Comparison of ENCODE assay signal across 1 cellular context in the genomic region with DNA sequence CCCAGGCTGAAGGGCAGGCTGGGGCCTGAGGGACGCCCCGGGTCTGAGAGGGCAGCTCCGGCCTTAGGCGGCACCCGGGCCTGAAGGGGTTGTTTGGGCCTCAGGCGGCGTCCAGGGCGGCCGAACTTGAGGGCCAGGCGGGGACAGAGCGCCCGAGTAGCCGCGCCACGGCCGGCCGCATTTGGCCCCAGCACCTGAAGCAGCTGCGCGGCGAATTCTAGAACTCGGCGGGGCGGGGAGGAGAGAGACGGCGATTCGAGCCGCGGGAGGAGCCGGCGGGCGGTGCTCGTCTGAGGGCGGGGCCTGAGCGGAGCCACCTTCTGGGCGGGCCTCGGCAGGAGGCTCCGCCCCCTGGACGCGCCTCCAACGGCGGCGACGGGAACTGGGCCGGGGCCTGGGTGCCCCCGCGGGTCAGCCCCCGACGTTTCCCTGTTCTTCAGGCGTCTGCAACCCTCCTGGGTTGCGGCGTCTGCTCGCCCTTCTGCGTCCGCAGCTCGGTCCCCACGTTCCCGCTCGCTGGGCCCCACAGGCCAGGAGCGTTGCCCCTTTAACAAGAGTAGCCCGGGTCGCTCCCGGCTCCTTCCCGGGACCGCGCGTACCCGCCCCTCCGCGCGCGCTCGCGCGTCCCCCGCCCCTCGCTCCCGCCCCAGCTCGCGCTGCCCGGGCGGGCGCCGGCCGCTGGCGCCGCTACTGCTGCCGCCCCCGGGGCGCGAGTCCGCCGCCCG.
TF ChIP-seq lines count a peak whose summit lies in the region.

A gene with protein sequence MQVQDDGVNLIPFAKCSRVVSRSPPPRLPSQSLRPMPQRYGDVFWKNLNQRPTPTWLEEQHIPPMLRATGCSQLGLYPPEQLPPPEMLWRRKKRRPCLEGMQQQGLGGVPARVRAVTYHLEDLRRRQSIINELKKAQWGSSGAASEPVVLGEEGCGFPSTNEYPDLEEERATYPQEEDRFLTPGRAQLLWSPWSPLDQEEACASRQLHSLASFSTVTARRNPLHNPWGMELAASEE (minus strand): TSS at position 221 of the 725 bp plus-strand sequence. CDS start 3,085 bp downstream, outside the sequence.
A gene (plus strand): TSS at position 649 of the 725 bp plus-strand sequence. CDS start 2,297 bp downstream, outside the sequence.

TF ChIP-seq in HepG2, 621 proteins besides CTCF, POLR2A, EP300 and RAD21 (continued from another document):
- TF ChIP-seq, protein P1, sequence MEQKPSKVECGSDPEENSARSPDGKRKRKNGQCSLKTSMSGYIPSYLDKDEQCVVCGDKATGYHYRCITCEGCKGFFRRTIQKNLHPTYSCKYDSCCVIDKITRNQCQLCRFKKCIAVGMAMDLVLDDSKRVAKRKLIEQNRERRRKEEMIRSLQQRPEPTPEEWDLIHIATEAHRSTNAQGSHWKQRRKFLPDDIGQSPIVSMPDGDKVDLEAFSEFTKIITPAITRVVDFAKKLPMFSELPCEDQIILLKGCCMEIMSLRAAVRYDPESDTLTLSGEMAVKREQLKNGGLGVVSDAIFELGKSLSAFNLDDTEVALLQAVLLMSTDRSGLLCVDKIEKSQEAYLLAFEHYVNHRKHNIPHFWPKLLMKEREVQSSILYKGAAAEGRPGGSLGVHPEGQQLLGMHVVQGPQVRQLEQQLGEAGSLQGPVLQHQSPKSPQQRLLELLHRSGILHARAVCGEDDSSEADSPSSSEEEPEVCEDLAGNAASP (CRISPR knock-in tag; IDR thresholded peaks at IDR 0.05; ENCODE audit: borderline replicate concordance) = peak; percentile 19; the same call in 1 of the 2 replicates
- TF ChIP-seq, protein P2, sequence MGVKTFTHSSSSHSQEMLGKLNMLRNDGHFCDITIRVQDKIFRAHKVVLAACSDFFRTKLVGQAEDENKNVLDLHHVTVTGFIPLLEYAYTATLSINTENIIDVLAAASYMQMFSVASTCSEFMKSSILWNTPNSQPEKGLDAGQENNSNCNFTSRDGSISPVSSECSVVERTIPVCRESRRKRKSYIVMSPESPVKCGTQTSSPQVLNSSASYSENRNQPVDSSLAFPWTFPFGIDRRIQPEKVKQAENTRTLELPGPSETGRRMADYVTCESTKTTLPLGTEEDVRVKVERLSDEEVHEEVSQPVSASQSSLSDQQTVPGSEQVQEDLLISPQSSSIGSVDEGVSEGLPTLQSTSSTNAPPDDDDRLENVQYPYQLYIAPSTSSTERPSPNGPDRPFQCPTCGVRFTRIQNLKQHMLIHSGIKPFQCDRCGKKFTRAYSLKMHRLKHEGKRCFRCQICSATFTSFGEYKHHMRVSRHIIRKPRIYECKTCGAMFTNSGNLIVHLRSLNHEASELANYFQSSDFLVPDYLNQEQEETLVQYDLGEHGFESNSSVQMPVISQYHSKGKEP (CRISPR knock-in tag; IDR thresholded peaks at IDR 0.05) = no peak
- TF ChIP-seq ERF (CRISPR knock-in tag; IDR thresholded peaks at IDR 0.05) (peak; percentile 75), ZFP36 (IDR thresholded peaks at IDR 0.05; ENCODE audit: borderline replicate concordance, low read depth, low read length, partially characterized antibody) (no peak), SSRP1 (CRISPR knock-in tag; IDR thresholded peaks at IDR 0.05) (no peak), FOSL2 (CRISPR knock-in tag; IDR thresholded peaks at IDR 0.05) (no peak; the same call in 1 of the 2 replicates), ZNF317 (CRISPR knock-in tag; IDR thresholded peaks at IDR 0.05) (no peak), ZNF766 (CRISPR knock-in tag; IDR thresholded peaks at IDR 0.05; ENCODE audit: borderline replicate concordance) (no peak), NKX3-1 (CRISPR knock-in tag; IDR thresholded peaks at IDR 0.05) (no peak), ZSCAN22 (CRISPR knock-in tag; IDR thresholded peaks at IDR 0.05) (no peak), MED1 (CRISPR knock-in tag; IDR thresholded peaks at IDR 0.05) (peak; percentile 65; the same call in 1 of the 2 replicates), ZNF674 (CRISPR knock-in tag; IDR thresholded peaks at IDR 0.05; ENCODE audit: low read depth) (no peak), TARDBP (CRISPR knock-in tag; IDR thresholded peaks at IDR 0.05) (0 out of 2 replicates have a peak, but pooled peaks have one; percentile 27), ZNF251 (CRISPR knock-in tag; IDR thresholded peaks at IDR 0.05) (no peak)
- TF ChIP-seq, protein P3, sequence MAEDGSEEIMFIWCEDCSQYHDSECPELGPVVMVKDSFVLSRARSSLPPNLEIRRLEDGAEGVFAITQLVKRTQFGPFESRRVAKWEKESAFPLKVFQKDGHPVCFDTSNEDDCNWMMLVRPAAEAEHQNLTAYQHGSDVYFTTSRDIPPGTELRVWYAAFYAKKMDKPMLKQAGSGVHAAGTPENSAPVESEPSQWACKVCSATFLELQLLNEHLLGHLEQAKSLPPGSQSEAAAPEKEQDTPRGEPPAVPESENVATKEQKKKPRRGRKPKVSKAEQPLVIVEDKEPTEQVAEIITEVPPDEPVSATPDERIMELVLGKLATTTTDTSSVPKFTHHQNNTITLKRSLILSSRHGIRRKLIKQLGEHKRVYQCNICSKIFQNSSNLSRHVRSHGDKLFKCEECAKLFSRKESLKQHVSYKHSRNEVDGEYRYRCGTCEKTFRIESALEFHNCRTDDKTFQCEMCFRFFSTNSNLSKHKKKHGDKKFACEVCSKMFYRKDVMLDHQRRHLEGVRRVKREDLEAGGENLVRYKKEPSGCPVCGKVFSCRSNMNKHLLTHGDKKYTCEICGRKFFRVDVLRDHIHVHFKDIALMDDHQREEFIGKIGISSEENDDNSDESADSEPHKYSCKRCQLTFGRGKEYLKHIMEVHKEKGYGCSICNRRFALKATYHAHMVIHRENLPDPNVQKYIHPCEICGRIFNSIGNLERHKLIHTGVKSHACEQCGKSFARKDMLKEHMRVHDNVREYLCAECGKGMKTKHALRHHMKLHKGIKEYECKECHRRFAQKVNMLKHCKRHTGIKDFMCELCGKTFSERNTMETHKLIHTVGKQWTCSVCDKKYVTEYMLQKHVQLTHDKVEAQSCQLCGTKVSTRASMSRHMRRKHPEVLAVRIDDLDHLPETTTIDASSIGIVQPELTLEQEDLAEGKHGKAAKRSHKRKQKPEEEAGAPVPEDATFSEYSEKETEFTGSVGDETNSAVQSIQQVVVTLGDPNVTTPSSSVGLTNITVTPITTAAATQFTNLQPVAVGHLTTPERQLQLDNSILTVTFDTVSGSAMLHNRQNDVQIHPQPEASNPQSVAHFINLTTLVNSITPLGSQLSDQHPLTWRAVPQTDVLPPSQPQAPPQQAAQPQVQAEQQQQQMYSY (CRISPR knock-in tag; IDR thresholded peaks at IDR 0.05) = peak; percentile 11; the same call in 1 of the 2 replicates
- TF ChIP-seq, protein P4, sequence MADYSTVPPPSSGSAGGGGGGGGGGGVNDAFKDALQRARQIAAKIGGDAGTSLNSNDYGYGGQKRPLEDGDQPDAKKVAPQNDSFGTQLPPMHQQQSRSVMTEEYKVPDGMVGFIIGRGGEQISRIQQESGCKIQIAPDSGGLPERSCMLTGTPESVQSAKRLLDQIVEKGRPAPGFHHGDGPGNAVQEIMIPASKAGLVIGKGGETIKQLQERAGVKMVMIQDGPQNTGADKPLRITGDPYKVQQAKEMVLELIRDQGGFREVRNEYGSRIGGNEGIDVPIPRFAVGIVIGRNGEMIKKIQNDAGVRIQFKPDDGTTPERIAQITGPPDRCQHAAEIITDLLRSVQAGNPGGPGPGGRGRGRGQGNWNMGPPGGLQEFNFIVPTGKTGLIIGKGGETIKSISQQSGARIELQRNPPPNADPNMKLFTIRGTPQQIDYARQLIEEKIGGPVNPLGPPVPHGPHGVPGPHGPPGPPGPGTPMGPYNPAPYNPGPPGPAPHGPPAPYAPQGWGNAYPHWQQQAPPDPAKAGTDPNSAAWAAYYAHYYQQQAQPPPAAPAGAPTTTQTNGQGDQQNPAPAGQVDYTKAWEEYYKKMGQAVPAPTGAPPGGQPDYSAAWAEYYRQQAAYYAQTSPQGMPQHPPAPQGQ (CRISPR knock-in tag; IDR thresholded peaks at IDR 0.05; ENCODE audit: borderline replicate concordance) = no peak
- TF ChIP-seq, protein P5, sequence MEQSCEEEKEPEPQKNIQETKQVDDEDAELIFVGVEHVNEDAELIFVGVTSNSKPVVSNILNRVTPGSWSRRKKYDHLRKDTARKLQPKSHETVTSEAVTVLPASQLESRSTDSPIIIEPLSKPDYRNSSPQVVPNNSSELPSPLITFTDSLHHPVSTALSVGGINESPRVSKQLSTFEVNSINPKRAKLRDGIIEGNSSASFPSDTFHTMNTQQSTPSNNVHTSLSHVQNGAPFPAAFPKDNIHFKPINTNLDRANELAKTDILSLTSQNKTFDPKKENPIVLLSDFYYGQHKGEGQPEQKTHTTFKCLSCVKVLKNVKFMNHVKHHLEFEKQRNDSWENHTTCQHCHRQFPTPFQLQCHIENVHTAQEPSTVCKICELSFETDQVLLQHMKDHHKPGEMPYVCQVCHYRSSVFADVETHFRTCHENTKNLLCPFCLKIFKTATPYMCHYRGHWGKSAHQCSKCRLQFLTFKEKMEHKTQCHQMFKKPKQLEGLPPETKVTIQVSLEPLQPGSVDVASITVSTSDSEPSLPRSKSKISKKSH (CRISPR knock-in tag; IDR thresholded peaks at IDR 0.05; ENCODE audit: borderline replicate concordance) = peak; percentile 58; the same call in 1 of the 2 replicates
- TF ChIP-seq, protein P6, sequence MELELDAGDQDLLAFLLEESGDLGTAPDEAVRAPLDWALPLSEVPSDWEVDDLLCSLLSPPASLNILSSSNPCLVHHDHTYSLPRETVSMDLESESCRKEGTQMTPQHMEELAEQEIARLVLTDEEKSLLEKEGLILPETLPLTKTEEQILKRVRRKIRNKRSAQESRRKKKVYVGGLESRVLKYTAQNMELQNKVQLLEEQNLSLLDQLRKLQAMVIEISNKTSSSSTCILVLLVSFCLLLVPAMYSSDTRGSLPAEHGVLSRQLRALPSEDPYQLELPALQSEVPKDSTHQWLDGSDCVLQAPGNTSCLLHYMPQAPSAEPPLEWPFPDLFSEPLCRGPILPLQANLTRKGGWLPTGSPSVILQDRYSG (CRISPR knock-in tag; IDR thresholded peaks at IDR 0.05) = no peak
- TF ChIP-seq, protein P7, sequence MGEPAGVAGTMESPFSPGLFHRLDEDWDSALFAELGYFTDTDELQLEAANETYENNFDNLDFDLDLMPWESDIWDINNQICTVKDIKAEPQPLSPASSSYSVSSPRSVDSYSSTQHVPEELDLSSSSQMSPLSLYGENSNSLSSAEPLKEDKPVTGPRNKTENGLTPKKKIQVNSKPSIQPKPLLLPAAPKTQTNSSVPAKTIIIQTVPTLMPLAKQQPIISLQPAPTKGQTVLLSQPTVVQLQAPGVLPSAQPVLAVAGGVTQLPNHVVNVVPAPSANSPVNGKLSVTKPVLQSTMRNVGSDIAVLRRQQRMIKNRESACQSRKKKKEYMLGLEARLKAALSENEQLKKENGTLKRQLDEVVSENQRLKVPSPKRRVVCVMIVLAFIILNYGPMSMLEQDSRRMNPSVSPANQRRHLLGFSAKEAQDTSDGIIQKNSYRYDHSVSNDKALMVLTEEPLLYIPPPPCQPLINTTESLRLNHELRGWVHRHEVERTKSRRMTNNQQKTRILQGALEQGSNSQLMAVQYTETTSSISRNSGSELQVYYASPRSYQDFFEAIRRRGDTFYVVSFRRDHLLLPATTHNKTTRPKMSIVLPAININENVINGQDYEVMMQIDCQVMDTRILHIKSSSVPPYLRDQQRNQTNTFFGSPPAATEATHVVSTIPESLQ (CRISPR knock-in tag; conservative IDR thresholded peaks at IDR 0.05) = no peak
- TF ChIP-seq, protein P8, sequence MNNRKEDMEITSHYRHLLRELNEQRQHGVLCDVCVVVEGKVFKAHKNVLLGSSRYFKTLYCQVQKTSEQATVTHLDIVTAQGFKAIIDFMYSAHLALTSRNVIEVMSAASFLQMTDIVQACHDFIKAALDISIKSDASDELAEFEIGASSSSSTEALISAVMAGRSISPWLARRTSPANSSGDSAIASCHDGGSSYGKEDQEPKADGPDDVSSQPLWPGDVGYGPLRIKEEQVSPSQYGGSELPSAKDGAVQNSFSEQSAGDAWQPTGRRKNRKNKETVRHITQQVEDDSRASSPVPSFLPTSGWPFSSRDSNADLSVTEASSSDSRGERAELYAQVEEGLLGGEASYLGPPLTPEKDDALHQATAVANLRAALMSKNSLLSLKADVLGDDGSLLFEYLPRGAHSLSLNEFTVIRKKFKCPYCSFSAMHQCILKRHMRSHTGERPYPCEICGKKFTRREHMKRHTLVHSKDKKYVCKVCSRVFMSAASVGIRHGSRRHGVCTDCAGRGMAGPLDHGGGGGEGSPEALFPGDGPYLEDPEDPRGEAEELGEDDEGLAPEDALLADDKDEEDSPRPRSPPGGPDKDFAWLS (CRISPR knock-in tag; IDR thresholded peaks at IDR 0.05; ENCODE audit: borderline replicate concordance) = no peak
